Comparison of ENCODE assay signal across 12 cellular contexts in the genomic region with DNA sequence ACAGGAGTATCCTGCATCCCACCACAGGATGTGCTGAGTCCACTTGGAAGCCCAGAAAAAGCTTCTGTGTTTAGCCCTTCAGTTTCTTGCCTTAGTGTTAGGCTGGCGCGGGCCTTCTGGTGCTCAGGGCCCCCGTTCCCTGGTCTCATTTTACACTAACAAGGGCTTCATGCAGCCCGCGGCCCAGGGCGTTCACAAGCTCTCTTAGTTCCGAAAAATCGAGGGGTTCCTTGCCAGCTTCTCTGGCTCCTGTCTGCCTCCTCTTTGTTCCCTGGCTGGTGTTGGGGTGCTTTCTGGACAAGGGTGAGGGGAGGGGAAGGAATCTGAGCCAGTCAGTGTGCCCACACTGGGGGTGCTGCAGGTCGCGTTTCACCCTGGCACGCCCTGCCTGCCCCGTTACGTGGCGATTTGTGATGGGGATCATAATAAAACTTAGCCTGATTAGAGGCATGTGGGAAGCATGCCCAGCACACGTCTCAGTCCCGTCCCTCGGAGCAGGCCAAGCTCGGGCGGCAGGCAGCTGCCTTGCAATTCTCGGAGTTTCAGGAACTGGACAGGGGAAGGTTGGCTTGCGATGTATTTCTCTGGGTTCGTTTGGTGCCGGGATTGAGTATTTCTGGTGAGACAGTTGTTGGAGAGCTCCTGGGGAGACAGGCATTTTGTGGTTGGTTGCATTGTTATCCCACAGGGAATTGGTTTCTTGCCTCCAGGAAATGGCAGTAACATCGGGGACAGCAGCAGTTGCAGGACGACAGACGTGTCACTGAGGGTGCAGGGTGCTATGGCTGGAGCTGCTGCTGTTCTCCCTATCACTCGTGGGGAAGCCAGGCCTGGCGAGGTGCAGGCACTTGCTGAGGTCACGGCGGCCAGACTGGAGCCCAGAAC. TPM values are rescaled to one million over a fixed set of nuclear protein-coding genes. Genes with fewer than 3 reads are reported as not detected.
A peak's percentile ranks its signal among the peaks of the same experiment; 100 is the strongest.
DNase-seq lines count a peak whose midpoint lies in the region; ATAC-seq, FAIRE-seq and TF ChIP-seq lines count a peak whose summit lies in the region.
"Had no signal": no experiment of that assay in that cellular context is flagged by ENCODE, and none has a peak within 500 bp of the region (broad histone marks: within the 10 kb centered on the region; RNA-seq: fewer than 3 reads in every experiment).

No MANE protein-coding gene starts in this region.

- H3K4me3 ChIP-seq in NT2/D1 (ENCODE audit: insufficient read length, low read depth) (no peak overlapping the region), fibroblast of villous mesenchyme (ENCODE audit: low read depth, low read length) (no peak overlapping the region)

- H3K9me3 ChIP-seq in NT2/D1 (ENCODE audit: insufficient read depth, low read length), result peaks cover 7% of the 10 kb centered on the region; the same call in 1 of the 2 replicates

- no peak for ATAC-seq in HG03565 (IDR thresholded peaks at IDR 0.05; ENCODE audit: unreplicated experiment)
- ATAC-seq in activated naive CD8-positive, alpha-beta T cell treated with anti-CD3 and anti-CD28 coated beads, Interleukin-2, amount 50 U/mL, for 24 hours, result no peak

- peaks cover 74% of the 10 kb centered on the region for H3K36me3 ChIP-seq in NT2/D1 (ENCODE audit: insufficient read depth, insufficient read length, low read length)

- H3K4me1 Mint-ChIP-seq in activated naive CD8-positive, alpha-beta T cell treated with anti-CD3 and anti-CD28 coated beads, Interleukin-2, amount 50 U/mL, for 24 hours, result peaks cover 1% of the 10 kb centered on the region
- no peaks in the 10 kb centered on the region for H3K4me1 Mint-ChIP-seq in activated T-cell treated with anti-CD3 and anti-CD28 coated beads, Interleukin-2, amount 50 U/mL, for 24 hours (ENCODE audit: low read depth)

- no peak overlapping the region for H3K27ac Mint-ChIP-seq in activated naive CD8-positive, alpha-beta T cell treated with anti-CD3 and anti-CD28 coated beads, Interleukin-2, amount 50 U/mL, for 24 hours
- H3K27ac Mint-ChIP-seq in activated T-cell treated with anti-CD3 and anti-CD28 coated beads, Interleukin-2, amount 50 U/mL, for 24 hours, result no peak overlapping the region
- H3K27ac Mint-ChIP-seq: CD4-positive, alpha-beta memory T cell had no signal

- H3K9me3 Mint-ChIP-seq in activated naive CD8-positive, alpha-beta T cell treated with anti-CD3 and anti-CD28 coated beads, Interleukin-2, amount 50 U/mL, for 24 hours, result no peaks in the 10 kb centered on the region
- H3K9me3 Mint-ChIP-seq in activated T-cell treated with anti-CD3 and anti-CD28 coated beads, Interleukin-2, amount 50 U/mL, for 24 hours, result peaks cover 3% of the 10 kb centered on the region

- TF ChIP-seq CTCF in AG09319 (IDR thresholded peaks at IDR 0.05; ENCODE audit: low read depth, low read length) (no peak), fibroblast of villous mesenchyme (IDR thresholded peaks at IDR 0.05; ENCODE audit: insufficient read depth, low read depth, low read length) (no peak)

- H3K27me3 Mint-ChIP-seq in activated naive CD8-positive, alpha-beta T cell treated with anti-CD3 and anti-CD28 coated beads, Interleukin-2, amount 50 U/mL, for 24 hours, result peaks cover 10% of the 10 kb centered on the region
- H3K27me3 Mint-ChIP-seq in activated T-cell treated with anti-CD3 and anti-CD28 coated beads, Interleukin-2, amount 50 U/mL, for 24 hours, result peaks cover 21% of the 10 kb centered on the region

- H3K36me3 Mint-ChIP-seq in activated naive CD8-positive, alpha-beta T cell treated with anti-CD3 and anti-CD28 coated beads, Interleukin-2, amount 50 U/mL, for 24 hours (ENCODE audit: low read depth), result no peaks in the 10 kb centered on the region
- no peaks in the 10 kb centered on the region for H3K36me3 Mint-ChIP-seq in activated T-cell treated with anti-CD3 and anti-CD28 coated beads, Interleukin-2, amount 50 U/mL, for 24 hours (ENCODE audit: low read depth)
- H3K36me3 Mint-ChIP-seq: CD4-positive, alpha-beta memory T cell had no signal

- no peak for FAIRE-seq in frontal cortex (lab: Jason Lieb, UNC)
- FAIRE-seq: endothelial cell of umbilical vein, HTR-8/SVneo had no signal

- no peaks in the 10 kb centered on the region for H3K27me3 ChIP-seq in NT2/D1 (ENCODE audit: insufficient read depth, insufficient read length)

- H3K4me1 ChIP-seq in NT2/D1 (ENCODE audit: insufficient read depth, insufficient read length), result peaks cover 33% of the 10 kb centered on the region

- DNase-seq in AG09319 (ENCODE audit: extremely low read depth, low read depth) (peak; percentile 58), NT2/D1 (ENCODE audit: low read depth, low spot score) (no peak), fibroblast of villous mesenchyme (ENCODE audit: low read depth) (peak; percentile 51), non-pigmented ciliary epithelial cell (ENCODE audit: low read depth) (peak; percentile 63), frontal cortex (ENCODE audit: low spot score in 2 of 2) (no peak)
- no peak for DNase-seq in activated naive CD8-positive, alpha-beta T cell treated with anti-CD3 and anti-CD28 coated beads, Interleukin-2, amount 50 U/mL, for 24 hours
- DNase-seq in activated T-cell treated with anti-CD3 and anti-CD28 coated beads, Interleukin-2, amount 50 U/mL, for 24 hours, result no peak
- DNase-seq: activated T-cell treated with anti-CD3 and anti-CD28 coated beads, Interleukin-2, amount 50 U/mL, for 48 hours; CD4-positive, alpha-beta memory T cell had no signal

- peak overlapping the region; percentile 57 for H3K9ac ChIP-seq in NT2/D1 (ENCODE audit: insufficient read length, low read depth)

- no peak overlapping the region for H3K4me3 Mint-ChIP-seq in activated naive CD8-positive, alpha-beta T cell treated with anti-CD3 and anti-CD28 coated beads, Interleukin-2, amount 50 U/mL, for 24 hours
- no peak overlapping the region for H3K4me3 Mint-ChIP-seq in activated T-cell treated with anti-CD3 and anti-CD28 coated beads, Interleukin-2, amount 50 U/mL, for 24 hours
- H3K4me3 Mint-ChIP-seq: CD4-positive, alpha-beta memory T cell had no signal

RNA-seq across cellular contexts. Expression of a gene that starts 22.9 kb away (rescaled TPM):
- 92.1 and 115 TPM in 2 replicates for total RNA-seq in fibroblast of villous mesenchyme
- total RNA-seq in frontal cortex, result 6.5 TPM

Comparison
In these comparisons a context has a peak if more than half of its experiments do, and no peak if none do; other contexts are left out.
1. DNase-seq: peak in AG09319 (single experiment), fibroblast of villous mesenchyme (single experiment) and non-pigmented ciliary epithelial cell (single experiment); none in NT2/D1 (single experiment), activated naive CD8-positive, alpha-beta T cell treated with anti-CD3 and anti-CD28 coated beads, Interleukin-2, amount 50 U/mL, for 24 hours (single experiment), activated T-cell treated with anti-CD3 and anti-CD28 coated beads, Interleukin-2, amount 50 U/mL, for 24 hours (single experiment) and frontal cortex (0 of 2).
2. RNA of a gene that starts 22.9 kb away (total RNA-seq): 92.1 to 115 TPM in fibroblast of villous mesenchyme; 6.5 TPM in frontal cortex (single experiment); every median in the first group is over 10 times any median in the second.